25 cellular contexts compared by ENCODE assay signal in the genomic region with DNA sequence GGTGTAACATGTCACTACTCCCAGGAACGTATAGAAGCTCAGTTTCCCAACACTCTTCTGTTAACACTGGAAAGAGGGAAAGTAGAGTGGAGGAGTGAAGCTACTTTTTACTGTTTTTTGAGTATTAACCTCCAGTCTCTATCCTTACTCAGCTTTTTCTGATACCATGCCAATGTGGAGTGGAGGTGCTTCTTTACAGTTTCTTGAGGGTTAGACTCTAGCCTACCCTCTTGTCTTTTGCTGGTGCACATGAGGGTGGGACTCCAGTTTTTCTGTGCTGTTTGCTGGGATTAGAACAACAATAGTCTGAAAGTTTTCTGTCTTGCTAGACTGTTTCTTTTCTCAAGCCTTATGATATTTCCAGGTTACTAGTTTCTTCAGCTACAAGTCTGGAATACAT. TPM values are rescaled to one million over a fixed set of nuclear protein-coding genes. Genes with fewer than 3 reads are reported as not detected.
DNase-seq lines count a peak whose midpoint lies in the region; ATAC-seq, FAIRE-seq and TF ChIP-seq lines count a peak whose summit lies in the region.
"Had no signal": no experiment of that assay in that cellular context is flagged by ENCODE, and none has a peak within 500 bp of the region (broad histone marks: within the 10 kb centered on the region; RNA-seq: fewer than 3 reads in every experiment).

No MANE protein-coding gene starts in this region.

- no peak overlapping the region for H2BK120ac ChIP-seq in IMR-90 (ENCODE audit: low read depth, low read length)
- H2BK120ac ChIP-seq in H1 (replicated peaks; ENCODE audit: low read depth, low read length), result no peak overlapping the region

- peak overlapping the region; percentile 29; the same call in 1 of the 2 replicates for H4K5ac ChIP-seq in IMR-90 (ENCODE audit: low read depth, low read length)
- H4K5ac ChIP-seq in H1 (ENCODE audit: insufficient read length, low read depth, low read length), result no peak overlapping the region

- H3K9ac ChIP-seq in IMR-90 (ENCODE audit: low read depth, low read length), result no peak overlapping the region
- no peak overlapping the region for H3K9ac ChIP-seq in H1 (replicated peaks in 1 of 4; ENCODE audit: extremely low read depth in 1 of 4, low read depth in 3 of 4, low read length in 3 of 4)
- H3K9ac ChIP-seq: BLaER1 had no signal

- no peak overlapping the region for H3K27ac ChIP-seq in IMR-90 (ENCODE audit: insufficient read depth, low read length)
- H3K27ac ChIP-seq in H1 (ENCODE audit: low read depth, low read length), result no peak overlapping the region
- H3K27ac ChIP-seq in osteoblast (ENCODE audit: low read depth, low read length), result no peak overlapping the region
- H3K27ac ChIP-seq in heart left ventricle, result no peak overlapping the region
- H3K27ac ChIP-seq: 22Rv1, A549, BLaER1 had no signal

- H4K20me1 ChIP-seq in IMR-90 (ENCODE audit: insufficient read depth, low read length) (no peaks in the 10 kb centered on the region), H1 (replicated peaks in 1 of 2; ENCODE audit: control insufficient read depth in 1 of 2, insufficient read depth in 2 of 2, low read length in 2 of 2) (no peaks in the 10 kb centered on the region), osteoblast (ENCODE audit: insufficient read depth, low read length) (no peaks in the 10 kb centered on the region)
- H4K20me1 ChIP-seq: BLaER1 had no signal

- WGBS in IMR-90 (ENCODE audit: extremely low coverage in 2 of 2, insufficient read length in 1 of 2), 2 experiments, result no CpG with 5 or more reads among the region's 1 CpG
- WGBS in H1 (ENCODE audit: extremely low coverage in 1 of 2, insufficient coverage in 1 of 2, insufficient read length in 1 of 2, insufficient replicate concordance in 2 of 2, low coverage in 1 of 2, low lambda C conversion rate in 2 of 2, missing lambda C conversion rate in 1 of 2), 2 experiments, result 96% methylated on average over 1 of the region's 1 CpG; no CpG with 5 or more reads in 1 of the 2 experiments
- WGBS in heart left ventricle, 4 donors, result 65 to 77% (median 74%) methylated on average over 1 of the region's 1 CpG

- no peak overlapping the region for H3K23ac ChIP-seq in IMR-90 (ENCODE audit: low read depth, low read length)
- H3K23ac ChIP-seq in H1 (ENCODE audit: insufficient read length), result no peak overlapping the region

- CTCF ChIA-PET in IMR-90 (lab: Yijun Ruan, JAX) (no interaction called here), H1 (lab: Charles Lee; ENCODE audit: partially characterized antibody) (interaction anchor here (0.6 to 1.3 kb wide), 5 partner anchors 28 to 622 kb away, joined by 3 to 4 read pairs (median 3); no protein-coding TSS in a partner anchor)
- CTCF ChIA-PET in activated naive CD4-positive, alpha-beta T cell treated with anti-CD3 and anti-CD28 coated beads for 36 hours (lab: Charles Lee), result no interaction called here

- H4K8ac ChIP-seq in IMR-90 (ENCODE audit: low read depth in 2 of 2, low read length in 2 of 2), result no peak overlapping the region
- H4K8ac ChIP-seq in H1 (ENCODE audit: extremely low read depth, insufficient read depth, low read length), result no peak overlapping the region

- H3K9me1 ChIP-seq in IMR-90 (ENCODE audit: insufficient read depth, low read length), result no peaks in the 10 kb centered on the region

- H3K79me1 ChIP-seq in IMR-90 (ENCODE audit: low read depth in 1 of 2, low read length in 2 of 2) (peaks cover 5 to 25% of the 10 kb centered on the region in 2 experiments; a peak in 3 of 4 replicates), H1 (ENCODE audit: low read depth, low read length) (no peaks in the 10 kb centered on the region)

- H3K4ac ChIP-seq in IMR-90 (ENCODE audit: low read depth, low read length) (no peak overlapping the region), H1 (replicated peaks; ENCODE audit: insufficient read length, low read depth, low read length) (no peak overlapping the region)

- TF ChIP-seq EP300 in H1 (IDR thresholded peaks at IDR 0.05; ENCODE audit: borderline replicate concordance in 1 of 2, low read depth in 2 of 2, low read length in 2 of 2), result no peak

- H3K56ac ChIP-seq in IMR-90 (ENCODE audit: extremely low read depth, insufficient read depth, low read length) (no peak overlapping the region), H1 (replicated peaks; ENCODE audit: insufficient read length, low read depth, low read length) (no peak overlapping the region)

- POLR2A ChIA-PET in IMR-90 (lab: Charles Lee; ENCODE audit: unreplicated experiment) (interaction anchor here (0.6 kb wide), 1 partner anchor 34 kb away, joined by 3 read pairs; no protein-coding TSS in a partner anchor), H1 (lab: Charles Lee; ENCODE audit: partially characterized antibody) (interaction anchor here (1.2 kb wide), 1 partner anchor 12 kb away, joined by 3 read pairs; no protein-coding TSS in a partner anchor)

- no peak for ATAC-seq in IMR-90 (ENCODE audit: low read depth)
- no peak for ATAC-seq in heart left ventricle
- ATAC-seq: A549 had no signal

- dilution Hi-C loops in IMR-90 (cut with HindIII; ENCODE audit: low sequenced_read_pairs, unreplicated experiment), result no loop called here

- DNase-seq in IMR-90, result no peak
- peak; percentile 19 for DNase-seq in OCI-M1 (lab: John Stamatoyannopoulos, UW)
- no peak for DNase-seq in H1 (ENCODE audit: low read depth in 1 of 2, low spot score in 2 of 2)
- peak; percentile 58 for DNase-seq in osteoblast (ENCODE audit: insufficient read length, low spot score, missing footprints)
- no peak for DNase-seq in COLO829 (ENCODE audit: low spot score)
- DNase-seq in activated naive CD4-positive, alpha-beta T cell treated with anti-CD3 and anti-CD28 coated beads for 36 hours, result no peak
- DNase-seq in AG08395 (ENCODE audit: low spot score), result no peak
- no peak for DNase-seq in heart left ventricle
- DNase-seq: BE2C; C1 segment of cervical spinal cord; Caco-2; Calu3; CD4-positive, alpha-beta memory T cell; CD4-positive, CD25-positive, alpha-beta regulatory T cell; CD8-positive, alpha-beta memory T cell; DMS79 treated with DMSO at 0.1 percent for 48 hours; GF-D8 had no signal

- H3K4me3 ChIP-seq in IMR-90 (ENCODE audit: insufficient read depth, low read depth, low read length), result no peak overlapping the region
- no peak overlapping the region for H3K4me3 ChIP-seq in H1 (ENCODE audit: extremely low read depth in 1 of 4, insufficient read depth in 2 of 4, low read depth in 3 of 4, low read length in 4 of 4)
- no peak overlapping the region for H3K4me3 ChIP-seq in osteoblast (ENCODE audit: insufficient read depth, low read length)
- H3K4me3 ChIP-seq in heart left ventricle, result no peak overlapping the region
- H3K4me3 ChIP-seq: A549, BLaER1 had no signal

- no peak overlapping the region for H3K4me3 Mint-ChIP-seq in activated naive CD4-positive, alpha-beta T cell treated with anti-CD3 and anti-CD28 coated beads for 36 hours
- H3K4me3 Mint-ChIP-seq: CD14-positive monocyte; CD4-positive, alpha-beta memory T cell; CD8-positive, alpha-beta memory T cell had no signal

- no peaks in the 10 kb centered on the region for H3K79me2 ChIP-seq in H1 (ENCODE audit: control insufficient read depth in 1 of 2, insufficient read depth in 2 of 2, low read length in 2 of 2)
- H3K79me2 ChIP-seq in osteoblast (ENCODE audit: insufficient read depth, low read length), result peaks cover 79% of the 10 kb centered on the region

- no peaks in the 10 kb centered on the region for H3K4me1 Mint-ChIP-seq in activated naive CD4-positive, alpha-beta T cell treated with anti-CD3 and anti-CD28 coated beads for 36 hours (ENCODE audit: low read depth)
- H3K4me1 Mint-ChIP-seq: CD14-positive monocyte; CD4-positive, alpha-beta memory T cell; CD4-positive, CD25-positive, alpha-beta regulatory T cell; CD8-positive, alpha-beta memory T cell had no signal

- no peak overlapping the region for H2AFZ ChIP-seq in IMR-90 (replicated peaks; ENCODE audit: low read length, poor library complexity)
- H2AFZ ChIP-seq in H1 (ENCODE audit: low read length), result peak overlapping the region; percentile 39; the same call in 1 of the 2 replicates
- no peak overlapping the region for H2AFZ ChIP-seq in osteoblast (ENCODE audit: low read length)

- FAIRE-seq in H1 (lab: Jason Lieb, UNC), result no peak
- FAIRE-seq: A549, D721Med, G401.6, GM12891, GM18507 had no signal

- no peaks in the 10 kb centered on the region for H3K9me3 Mint-ChIP-seq in activated naive CD4-positive, alpha-beta T cell treated with anti-CD3 and anti-CD28 coated beads for 36 hours

- no peak overlapping the region for H2AK9ac ChIP-seq in IMR-90 (replicated peaks; ENCODE audit: low read depth, low read length, poor library complexity)

- H3K36me3 Mint-ChIP-seq in activated naive CD4-positive, alpha-beta T cell treated with anti-CD3 and anti-CD28 coated beads for 36 hours (ENCODE audit: low read depth), result no peaks in the 10 kb centered on the region
- H3K36me3 Mint-ChIP-seq: CD14-positive monocyte; CD4-positive, alpha-beta memory T cell; CD4-positive, CD25-positive, alpha-beta regulatory T cell; CD8-positive, alpha-beta memory T cell had no signal

- H3K4me1 ChIP-seq in IMR-90 (ENCODE audit: control insufficient read depth, insufficient read depth, low read length), result no peaks in the 10 kb centered on the region
- no peaks in the 10 kb centered on the region for H3K4me1 ChIP-seq in H1 (replicated peaks in 1 of 4; ENCODE audit: control insufficient read depth in 3 of 4, insufficient read depth in 4 of 4, low read length in 3 of 4)
- H3K4me1 ChIP-seq in osteoblast (ENCODE audit: insufficient read depth, low read length), result no peaks in the 10 kb centered on the region
- peaks cover 0 to 3% (median 0%) of the 10 kb centered on the region in 12 donors for H3K4me1 ChIP-seq in heart left ventricle
- H3K4me1 ChIP-seq: A549, BE2C, BLaER1, Caco-2 had no signal

- H3K23me2 ChIP-seq in H1 (ENCODE audit: low read depth, low read length), result no peaks in the 10 kb centered on the region

- no peak overlapping the region for H3K18ac ChIP-seq in IMR-90 (ENCODE audit: low read depth, low read length)
- H3K18ac ChIP-seq in H1 (ENCODE audit: extremely low read depth, low read length), result no peak overlapping the region

- H2AK5ac ChIP-seq in IMR-90 (ENCODE audit: low read depth, low read length) (no peak overlapping the region), H1 (ENCODE audit: low read depth, low read length) (no peak overlapping the region)

- intact Hi-C loops in IMR-90 (cut with micrococcal nuclease) (no loop called here), heart left ventricle (cut with DNase I) (no loop called here)
- intact Hi-C loops in activated naive CD4-positive, alpha-beta T cell treated with anti-CD3 and anti-CD28 coated beads for 36 hours (cut with micrococcal nuclease), result no loop called here

- TF ChIP-seq CTCF in IMR-90 (conservative IDR thresholded peaks at IDR 0.05; ENCODE audit: low read depth, low read length) (no peak), H1 (IDR thresholded peaks at IDR 0.05; ENCODE audit: control extremely low read depth in 1 of 3, insufficient read depth in 1 of 3, low read depth in 1 of 3, low read length in 3 of 3) (no peak), osteoblast (IDR thresholded peaks at IDR 0.05; ENCODE audit: extremely low read depth, low read depth, low read length) (no peak), heart left ventricle (IDR thresholded peaks at IDR 0.05) (no peak)

- no peaks in the 10 kb centered on the region for H3K27me3 Mint-ChIP-seq in activated naive CD4-positive, alpha-beta T cell treated with anti-CD3 and anti-CD28 coated beads for 36 hours (ENCODE audit: low read depth)
- H3K27me3 Mint-ChIP-seq: CD4-positive, alpha-beta memory T cell; CD4-positive, CD25-positive, alpha-beta regulatory T cell; CD8-positive, alpha-beta memory T cell had no signal

- H4K91ac ChIP-seq in IMR-90 (ENCODE audit: insufficient read depth, low read depth, low read length) (no peak overlapping the region), H1 (replicated peaks; ENCODE audit: insufficient read length, low read length) (no peak overlapping the region)

- TF ChIP-seq RAD21 in IMR-90 (IDR thresholded peaks at IDR 0.05; ENCODE audit: low read length) (no peak), H1 (IDR thresholded peaks at IDR 0.05 in 1 of 2, conservative IDR thresholded peaks at IDR 0.05 in 1 of 2; ENCODE audit: low read depth in 2 of 2, low read length in 2 of 2) (no peak)

- no peak overlapping the region for H3K27ac Mint-ChIP-seq in activated naive CD4-positive, alpha-beta T cell treated with anti-CD3 and anti-CD28 coated beads for 36 hours
- H3K27ac Mint-ChIP-seq: CD14-positive monocyte; CD4-positive, alpha-beta memory T cell; CD4-positive, CD25-positive, alpha-beta regulatory T cell; CD8-positive, alpha-beta memory T cell had no signal

- H2BK15ac ChIP-seq in IMR-90 (ENCODE audit: low read depth, low read length) (no peak overlapping the region), H1 (ENCODE audit: low read length) (no peak overlapping the region)

- H3K36me3 ChIP-seq in IMR-90 (ENCODE audit: control insufficient read depth, insufficient read depth, low read length) (no peaks in the 10 kb centered on the region), H1 (ENCODE audit: control insufficient read depth in 2 of 4, insufficient read depth in 4 of 4, low read length in 3 of 4) (no peaks in the 10 kb centered on the region), osteoblast (ENCODE audit: insufficient read depth, low read length) (no peaks in the 10 kb centered on the region), heart left ventricle (no peaks in the 10 kb centered on the region)
- H3K36me3 ChIP-seq: BE2C, BLaER1 had no signal

- H3K4me2 ChIP-seq in IMR-90 (ENCODE audit: low read depth, low read length), result no peak overlapping the region
- no peak overlapping the region for H3K4me2 ChIP-seq in H1 (ENCODE audit: insufficient read depth in 1 of 2, low read depth in 2 of 2, low read length in 2 of 2)
- no peak overlapping the region for H3K4me2 ChIP-seq in osteoblast (ENCODE audit: insufficient read depth, low read length)
- H3K4me2 ChIP-seq: BLaER1 had no signal

- H2BK20ac ChIP-seq in IMR-90 (ENCODE audit: low read depth, low read length) (no peak overlapping the region), H1 (ENCODE audit: low read length) (no peak overlapping the region)

- in situ Hi-C loops in IMR-90 (cut with MboI; ENCODE audit: low sequenced_read_pairs), result no loop called here

- no peaks in the 10 kb centered on the region for H3K9me3 ChIP-seq in IMR-90 (ENCODE audit: control insufficient read depth, insufficient read depth, low read length)
- no peaks in the 10 kb centered on the region for H3K9me3 ChIP-seq in H1 (ENCODE audit: insufficient read depth in 2 of 2, low read depth in 1 of 2, low read length in 1 of 2)
- H3K9me3 ChIP-seq in osteoblast (ENCODE audit: low read depth, low read length), result no peaks in the 10 kb centered on the region
- H3K9me3 ChIP-seq in heart left ventricle, result no peaks in the 10 kb centered on the region
- H3K9me3 ChIP-seq: A549, BE2C, BLaER1, Caco-2 had no signal

- no TSS peak for BruUV-seq in IMR-90 (replicated peaks; lab: Mats Ljungman, UMichigan)

- H3K27me3 ChIP-seq in IMR-90 (ENCODE audit: control insufficient read depth, insufficient read depth, low read length), result no peaks in the 10 kb centered on the region
- no peaks in the 10 kb centered on the region for H3K27me3 ChIP-seq in H1 (replicated peaks in 1 of 4; ENCODE audit: control insufficient read depth in 3 of 4, extremely low read depth in 1 of 4, insufficient read depth in 3 of 4, low read length in 3 of 4)
- no peaks in the 10 kb centered on the region for H3K27me3 ChIP-seq in osteoblast (ENCODE audit: insufficient read depth, low read length)
- H3K27me3 ChIP-seq in heart left ventricle, result no peaks in the 10 kb centered on the region
- H3K27me3 ChIP-seq: BE2C, BLaER1 had no signal

- H2BK5ac ChIP-seq in IMR-90 (ENCODE audit: low read depth, low read length, poor library complexity, severe bottlenecking) (no peak overlapping the region), H1 (ENCODE audit: low read depth, low read length) (no peak overlapping the region)

- H2BK12ac ChIP-seq in H1 (ENCODE audit: low read depth, low read length), result no peak overlapping the region

- TF ChIP-seq POLR2A in IMR-90 (IDR thresholded peaks at IDR 0.05; ENCODE audit: low read depth, low read length) (no peak), H1 (IDR thresholded peaks at IDR 0.05; ENCODE audit: control extremely low read depth in 1 of 2, low read depth in 2 of 2, low read length in 2 of 2) (no peak), heart left ventricle (IDR thresholded peaks at IDR 0.05) (no peak)

- H3K14ac ChIP-seq in IMR-90 (replicated peaks; ENCODE audit: low read depth, low read length) (no peak overlapping the region), H1 (ENCODE audit: insufficient read length) (no peak overlapping the region)

RNA-seq across cellular contexts. Expression of gene PRR16, which starts 35.8 kb away (rescaled TPM):
- total RNA-seq in IMR-90 (2012; rRNA removed) (9.9 and 10.6 TPM in 2 replicates), osteoblast (30.4 and 36.2 TPM in 2 replicates), heart left ventricle (10 to 100 TPM in 3 of 9 donors, 1 to 10 TPM in 6; 4.7 to 18.8 (median 9.0) TPM)
- polyA plus RNA-seq in IMR-90 (2012; rRNA removed) (45.2 and 52.9 TPM in 2 replicates), H1 (2011; rRNA removed) (1.3 and 1.6 TPM in 2 replicates), heart left ventricle (1 to 10 TPM; 4.0 to 5.2 TPM)
- polyA plus RNA-seq in IMR-90 (2012; cell fraction: cytosol; rRNA removed), result 21.4 and 25.6 TPM in 2 replicates
- polyA plus RNA-seq in IMR-90 (2012; cell fraction: nucleus; rRNA removed; ENCODE audit: low replicate concordance), result 9.8 and 36.9 TPM in 2 replicates
- 0.73 and 1.0 TPM in 2 replicates for total RNA-seq in H1 (2021; fragmentation: NEBNext Ultra II Directional; extraction: Animal tissue kit (Norgen Biotek cat#: 25700))
- polyA plus RNA-seq in H1 (2011; cell fraction: cytosol; rRNA removed), result 1.9 TPM
- 1.5 TPM for polyA plus RNA-seq in H1 (2011; cell fraction: nucleus; rRNA removed)
- 1.0 to 2.0 TPM (median 1.5 TPM) in 4 replicates for polyA plus RNA-seq in H1 (2012, experiment 1 of 2)
- polyA plus RNA-seq in H1 (2012, experiment 2 of 2), result 0.67 TPM
- polyA plus RNA-seq in H1 (2013, experiment 1 of 2), result 0.53 TPM
- polyA plus RNA-seq in H1 (2013, experiment 2 of 2), result 0.59 TPM
- polyA minus RNA-seq in H1 (2011; rRNA and poly(A)+ RNA removed), result 1.1 and 3.0 TPM in 2 replicates
- not detected for polyA minus RNA-seq in H1 (2011; cell fraction: cytosol; rRNA and poly(A)+ RNA removed)
- polyA minus RNA-seq in H1 (2011; cell fraction: nucleus; rRNA and poly(A)+ RNA removed), result 4.4 TPM
- total RNA-seq in activated naive CD4-positive, alpha-beta T cell treated with anti-CD3 and anti-CD28 coated beads for 36 hours, result not detected
- total RNA-seq: Caco-2; CD4-positive, alpha-beta memory T cell; CD4-positive, CD25-positive, alpha-beta regulatory T cell; CD8-positive, alpha-beta memory T cell had no signal
- polyA plus RNA-seq: CD4-positive, alpha-beta memory T cell; CD4-positive, CD25-positive, alpha-beta regulatory T cell; CD8-positive, alpha-beta memory T cell had no signal

Comparison
In these comparisons a context has a peak if more than half of its experiments do, and no peak if none do; other contexts are left out.
1. DNase-seq: peak in OCI-M1 (single experiment) and osteoblast (single experiment); none in IMR-90 (single experiment), H1 (0 of 2), COLO829 (single experiment), activated naive CD4-positive, alpha-beta T cell treated with anti-CD3 and anti-CD28 coated beads for 36 hours (single experiment), AG08395 (single experiment) and heart left ventricle (0 of 5).